ENCODE assay signal across 19 cellular contexts in genomic region chr14:77603031-77603430, GRCh38.
"Had no signal": no experiment of that assay in that cellular context is flagged by ENCODE, and none has a peak within 500 bp of the region (broad histone marks: within the 10 kb centered on the region; RNA-seq: fewer than 3 reads in every experiment).

No MANE protein-coding gene starts in this region.

- H3K4me3 ChIP-seq: adrenal gland, breast epithelium, colonic mucosa, hepatocyte, spleen had no signal

- DNase-seq: activated gamma-delta T cell treated with Interleukin-2 at 50 U/mL for 16 hours; activated T-cell treated with anti-CD3 and anti-CD28 coated beads, Interleukin-2, amount 50 U/mL, for 1 hour; adrenal gland; colonic mucosa; glutamatergic neuron; left ventricle myocardium superior; mammary epithelial cell; midbrain; nephron progenitor cell; posterior cingulate gyrus; spleen; stimulated activated CD4-positive, alpha-beta T cell treated with anti-CD3 and anti-CD28 coated beads, Interleukin-4, amount 100 ng/mL, for 1 hour; stimulated activated naive CD4-positive, alpha-beta T cell treated with Interleukin-2 at 50 U/mL for 16 hours; T1000 had no signal

- H3K9me3 ChIP-seq: adrenal gland, breast epithelium, colonic mucosa, spleen had no signal

- ATAC-seq: WTC11 had no signal

- H3K4me2 ChIP-seq: hepatocyte had no signal

- H3K36me3 ChIP-seq: adrenal gland, breast epithelium, colonic mucosa, spleen had no signal

- H3K4me3 Mint-ChIP-seq: activated naive CD4-positive, alpha-beta T cell treated with anti-CD3 and anti-CD28 coated beads, Interleukin-2, amount 50 U/mL, for 24 hours; nephron progenitor cell; WTC11 had no signal

- H2AFZ ChIP-seq: hepatocyte had no signal

- H3K27me3 Mint-ChIP-seq: activated naive CD4-positive, alpha-beta T cell treated with anti-CD3 and anti-CD28 coated beads, Interleukin-2, amount 50 U/mL, for 24 hours had no signal

- H3K27ac ChIP-seq: adrenal gland, breast epithelium, colonic mucosa, hepatocyte had no signal

- H3K27ac Mint-ChIP-seq: activated naive CD4-positive, alpha-beta T cell treated with anti-CD3 and anti-CD28 coated beads, Interleukin-2, amount 50 U/mL, for 24 hours; nephron progenitor cell; WTC11 had no signal

- FAIRE-seq: frontal cortex had no signal

- H3K27me3 ChIP-seq: adrenal gland, breast epithelium, colonic mucosa, hepatocyte, spleen had no signal

- H3K9me3 Mint-ChIP-seq: activated naive CD4-positive, alpha-beta T cell treated with anti-CD3 and anti-CD28 coated beads, Interleukin-2, amount 50 U/mL, for 24 hours had no signal

- H3K4me1 ChIP-seq: breast epithelium had no signal
